Comparison of ENCODE assay signal across 8 cellular contexts in genomic region chr12:104671407-104672095, GRCh38.
DNase-seq lines count a peak whose midpoint lies in the region; TF ChIP-seq lines count a peak whose summit lies in the region.

No MANE protein-coding gene starts in this region.

- H4K20me1 ChIP-seq in MM.1S (ENCODE audit: insufficient read depth, low read length) = no peaks in the 10 kb centered on the region

- no peaks in the 10 kb centered on the region for H3K9me2 ChIP-seq in MM.1S (replicated peaks; ENCODE audit: insufficient read depth, low read length)

- in situ Hi-C loops in HAP-1 (cut with MboI; ENCODE audit: low sequenced_read_pairs) = no loop called here

- no peak overlapping the region for H2AFZ ChIP-seq in MM.1S (ENCODE audit: low read length)

- DNase-seq in GM12864 (ENCODE audit: low read depth) (peak; percentile 88), HAP-1 (ENCODE audit: low spot score in 2 of 2) (peak; percentile 20 to 70), MM.1S (peak; percentile 65), medulla oblongata (ENCODE audit: extremely low spot score) (peak; percentile 75), NCI-H82 treated with DMSO at 0.1 percent for 48 hours (lab: John Stamatoyannopoulos, UW; ENCODE audit: unreplicated experiment) (no peak)
- peak; percentile 91 for DNase-seq in activated CD4-positive, alpha-beta T cell treated with anti-CD3 and anti-CD28 coated beads for 48 hours
- peak; percentile 79 to 80 for DNase-seq in stimulated activated CD8-positive, alpha-beta memory T cell treated with anti-CD3 and anti-CD28 coated beads, Interleukin-15, amount 100 ng/mL, for 48 hours (ENCODE audit: low read depth in 2 of 2)

- peaks cover 16% of the 10 kb centered on the region; the same call in 1 of the 2 replicates for H3K79me2 ChIP-seq in MM.1S (ENCODE audit: low read length)

- no peak overlapping the region for H3K27ac ChIP-seq in MM.1S (ENCODE audit: low read length)
- peak overlapping the region; percentile 23 for H3K27ac ChIP-seq in cingulate gyrus (ENCODE audit: low read depth, low read length)

- TF ChIP-seq CTCF in GM12864 (IDR thresholded peaks at IDR 0.05; ENCODE audit: low read depth, low read length, missing control alignments) = no peak
- no peak for TF ChIP-seq CTCF in MM.1S (IDR thresholded peaks at IDR 0.05; ENCODE audit: low read length)

- H3K36me3 ChIP-seq in HAP-1 (replicated peaks) (no peaks in the 10 kb centered on the region), MM.1S (replicated peaks; ENCODE audit: insufficient read depth, low read length) (no peaks in the 10 kb centered on the region)

- peaks cover 10% of the 10 kb centered on the region for H3K4me1 ChIP-seq in HAP-1
- H3K4me1 ChIP-seq in MM.1S (ENCODE audit: low read length) = peaks cover 19% of the 10 kb centered on the region

- no peaks in the 10 kb centered on the region for H3K27me3 ChIP-seq in HAP-1 (ENCODE audit: low read depth)
- no peaks in the 10 kb centered on the region for H3K27me3 ChIP-seq in MM.1S (replicated peaks; ENCODE audit: insufficient read depth, low read length)

- no peak overlapping the region for H3K9ac ChIP-seq in MM.1S (ENCODE audit: low read length)

- H3K4me3 ChIP-seq in GM12864 (ENCODE audit: low read depth, low read length) (peak overlapping the region; percentile 24; the same call in 1 of the 2 replicates), HAP-1 (no peak overlapping the region), MM.1S (ENCODE audit: low read length) (no peak overlapping the region)

- H3K9me3 ChIP-seq in HAP-1 (no peaks in the 10 kb centered on the region), MM.1S (replicated peaks; ENCODE audit: insufficient read depth, low read length) (no peaks in the 10 kb centered on the region)

- H3F3A ChIP-seq in MM.1S (ENCODE audit: insufficient read depth, low read length) = no peaks in the 10 kb centered on the region

- peak overlapping the region; percentile 22; the same call in 1 of the 2 replicates for H3K4me2 ChIP-seq in MM.1S (ENCODE audit: low read depth, low read length)
